ENCODE assay signal across 15 cellular contexts in the genomic region with DNA sequence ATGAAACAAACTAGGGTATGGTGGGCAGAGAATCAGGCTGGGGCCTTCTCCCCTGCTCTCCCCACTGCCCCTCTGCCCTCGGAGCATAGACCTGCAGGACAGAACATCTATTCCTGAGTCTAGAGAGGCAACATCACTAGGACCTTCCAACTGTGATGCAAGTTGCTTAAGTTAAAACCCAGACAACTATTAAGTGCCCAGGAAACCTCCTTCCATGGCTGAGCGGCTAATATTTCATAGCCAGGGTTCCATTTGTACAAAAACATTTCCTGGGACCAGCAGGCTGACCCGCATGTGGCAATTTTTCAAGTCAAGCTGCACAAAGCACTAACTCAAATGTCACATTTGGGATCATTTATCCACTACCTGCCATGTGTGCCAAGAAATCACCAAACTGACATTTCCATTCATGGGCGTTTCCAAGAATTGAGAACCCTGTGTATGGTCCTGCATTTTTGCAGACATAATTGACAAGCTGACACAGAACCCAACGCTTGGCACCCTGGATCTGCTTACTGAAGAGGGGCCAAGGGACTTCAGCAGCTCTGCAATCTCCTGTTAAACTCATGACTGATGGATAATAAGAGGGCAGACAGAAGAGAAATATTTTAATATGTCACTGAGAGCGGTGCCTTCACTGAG. TPM values are rescaled to one million over a fixed set of nuclear protein-coding genes. Genes with fewer than 3 reads are reported as not detected.
A peak's percentile ranks its signal among the peaks of the same experiment; 100 is the strongest.
DNase-seq lines count a peak whose midpoint lies in the region; ATAC-seq and TF ChIP-seq lines count a peak whose summit lies in the region.
"Had no signal": no experiment of that assay in that cellular context is flagged by ENCODE, and none has a peak within 500 bp of the region (broad histone marks: within the 10 kb centered on the region; RNA-seq: fewer than 3 reads in every experiment).

No MANE protein-coding gene starts in this region.

- H3K27ac ChIP-seq in SK-N-SH (ENCODE audit: low read depth in 2 of 2, low read length in 1 of 2): no peak overlapping the region
- no peak overlapping the region for H3K27ac ChIP-seq in mesendoderm (ENCODE audit: low read depth, low read length)
- H3K27ac ChIP-seq in aorta (ENCODE audit: low read depth in 1 of 2, low read length in 2 of 2): peak overlapping the region; percentile 15 to 50
- H3K27ac ChIP-seq: 22Rv1 had no signal

- no peak overlapping the region for H4K8ac ChIP-seq in mesendoderm (ENCODE audit: low read depth, low read length)

- peaks cover 6% of the 10 kb centered on the region for H3K4me1 Mint-ChIP-seq in stimulated activated effector memory CD8-positive, alpha-beta T cell treated with anti-CD3 and anti-CD28 coated beads, Interleukin-12 subunit alpha, Interleukin-12 subunit beta, amount 100 ng/mL, for 72 hours
- H3K4me1 Mint-ChIP-seq: CD4-positive, CD25-positive, alpha-beta regulatory T cell had no signal

- no peak for TF ChIP-seq CTCF in SK-N-SH (IDR thresholded peaks at IDR 0.05)

- H4K20me1 ChIP-seq in SK-N-SH (ENCODE audit: insufficient read depth): no peaks in the 10 kb centered on the region

- POLR2A ChIA-PET in SK-N-SH (lab: Yijun Ruan, JAX): no interaction called here

- peak overlapping the region; percentile 22 for H3K27ac Mint-ChIP-seq in stimulated activated effector memory CD8-positive, alpha-beta T cell treated with anti-CD3 and anti-CD28 coated beads, Interleukin-12 subunit alpha, Interleukin-12 subunit beta, amount 100 ng/mL, for 72 hours
- H3K27ac Mint-ChIP-seq: CD4-positive, CD25-positive, alpha-beta regulatory T cell had no signal

- H3K4me3 ChIP-seq in SK-N-SH (ENCODE audit: low read depth in 2 of 2, low read length in 1 of 2): no peak overlapping the region
- H3K4me3 ChIP-seq in mesendoderm (ENCODE audit: low read length): no peak overlapping the region
- H3K4me3 ChIP-seq in aorta (ENCODE audit: low read length in 2 of 2): no peak overlapping the region
- H3K4me3 ChIP-seq: BLaER1 treated with 17β-estradiol and CSF1 and Interleukin-3, amounts not matched to agents 10 nM and 100 nM had no signal

- 88% methylated on average over 6 of the region's 6 CpGs for WGBS in SK-N-SH (ENCODE audit: low lambda C conversion rate)
- no CpG with 5 or more reads among the region's 6 CpGs for WGBS in mesendoderm (ENCODE audit: extremely low coverage, insufficient coverage, low lambda C conversion rate)
- 20 to 31% methylated on average over 6 of the region's 6 CpGs for WGBS in aorta, 2 donors

- H3K36me3 ChIP-seq in SK-N-SH (replicated peaks in 1 of 2; ENCODE audit: control insufficient read depth in 1 of 2, insufficient read depth in 2 of 2, low read length in 1 of 2): peaks cover 7 to 25% of the 10 kb centered on the region in 2 experiments
- H3K36me3 ChIP-seq in mesendoderm (ENCODE audit: control insufficient read depth, insufficient read depth, low read length): peaks cover 2% of the 10 kb centered on the region
- H3K36me3 ChIP-seq in aorta (ENCODE audit: control insufficient read depth in 1 of 2, insufficient read depth in 2 of 2, low read length in 1 of 2): no peaks in the 10 kb centered on the region

- no peak overlapping the region for H3K9ac ChIP-seq in SK-N-SH
- no peak overlapping the region for H3K9ac ChIP-seq in mesendoderm (ENCODE audit: low read length)
- H3K9ac ChIP-seq: BLaER1 treated with 17β-estradiol and CSF1 and Interleukin-3, amounts not matched to agents 10 nM and 100 nM had no signal

- H4K5ac ChIP-seq in mesendoderm (ENCODE audit: low read length): no peak overlapping the region

- H3K23ac ChIP-seq in mesendoderm (ENCODE audit: low read length): no peak overlapping the region

- no peak overlapping the region for H2AFZ ChIP-seq in SK-N-SH (ENCODE audit: low read depth)

- no peak overlapping the region for H2AK5ac ChIP-seq in mesendoderm (ENCODE audit: low read length)

- no peak overlapping the region for H3K4me3 Mint-ChIP-seq in stimulated activated effector memory CD8-positive, alpha-beta T cell treated with anti-CD3 and anti-CD28 coated beads, Interleukin-12 subunit alpha, Interleukin-12 subunit beta, amount 100 ng/mL, for 72 hours
- H3K4me3 Mint-ChIP-seq: CD4-positive, CD25-positive, alpha-beta regulatory T cell had no signal

- H3K9me3 ChIP-seq in SK-N-SH (no peaks in the 10 kb centered on the region), aorta (ENCODE audit: control insufficient read depth, low read length) (no peaks in the 10 kb centered on the region)

- peaks cover 3% of the 10 kb centered on the region for H3K79me1 ChIP-seq in mesendoderm (ENCODE audit: low read length)

- TF ChIP-seq RAD21 in SK-N-SH (IDR thresholded peaks at IDR 0.05; ENCODE audit: low read length): no peak

- H3K4me2 ChIP-seq in SK-N-SH (no peak overlapping the region), mesendoderm (ENCODE audit: low read length) (no peak overlapping the region)

- intact Hi-C loops in aorta (cut with DNase I): loop anchor here in 1 of 2 donors (10.0 kb wide), 1 partner anchor 56 kb away; no protein-coding TSS in a partner anchor

- no peak overlapping the region for H2BK120ac ChIP-seq in mesendoderm (ENCODE audit: low read depth, low read length)

- H2BK15ac ChIP-seq in mesendoderm (replicated peaks; ENCODE audit: low read depth): no peak overlapping the region

- TF ChIP-seq EP300 in SK-N-SH (IDR thresholded peaks at IDR 0.05; ENCODE audit: borderline replicate concordance in 1 of 2, low read depth in 1 of 2, low read length in 1 of 2): no peak

- H2BK5ac ChIP-seq in mesendoderm (ENCODE audit: low read length): no peak overlapping the region

- peaks cover 16% of the 10 kb centered on the region for H3F3A ChIP-seq in SK-N-SH (replicated peaks; ENCODE audit: insufficient read depth)

- no peak overlapping the region for H3K4ac ChIP-seq in mesendoderm (ENCODE audit: low read depth, low read length)

- no peaks in the 10 kb centered on the region for H3K9me2 ChIP-seq in SK-N-SH

- DNase-seq in SK-N-SH (no peak), mesendoderm (no peak), aorta (no peak), AG20443 (ENCODE audit: low spot score) (no peak)
- DNase-seq in stimulated activated effector memory CD8-positive, alpha-beta T cell treated with anti-CD3 and anti-CD28 coated beads, Interleukin-12 subunit alpha, Interleukin-12 subunit beta, amount 100 ng/mL, for 72 hours (ENCODE audit: low spot score in 2 of 2): no peak
- no peak for DNase-seq in activated CD8-positive, alpha-beta memory T cell treated with anti-CD3 and anti-CD28 coated beads, Interleukin-2, amount 50 U/mL, for 48 hours
- DNase-seq: Calu3; CD4-positive, CD25-positive, alpha-beta regulatory T cell; DMS 273 treated with DMSO at 0.1 percent for 48 hours had no signal

- ATAC-seq in SK-N-SH treated with all-trans-retinoic acid at 6 μM for 48 hours: no peak
- ATAC-seq in stimulated activated effector memory CD8-positive, alpha-beta T cell treated with anti-CD3 and anti-CD28 coated beads, Interleukin-12 subunit alpha, Interleukin-12 subunit beta, amount 100 ng/mL, for 72 hours: no peak
- no peak for ATAC-seq in aorta (ENCODE audit: low FRiP score)
- no peak for ATAC-seq in HG02678 (IDR thresholded peaks at IDR 0.05; ENCODE audit: unreplicated experiment)
- ATAC-seq: HCT116, HepG2 had no signal

- H3K4me1 ChIP-seq in SK-N-SH (ENCODE audit: control insufficient read depth in 1 of 2, insufficient read depth in 2 of 2, low read depth in 1 of 2, low read length in 1 of 2) (peaks cover 3 to 20% of the 10 kb centered on the region in 2 experiments; a peak in 3 of 4 replicates), mesendoderm (ENCODE audit: control insufficient read depth, low read depth, low read length) (peaks cover 3% of the 10 kb centered on the region), aorta (ENCODE audit: control insufficient read depth in 1 of 2, insufficient read depth in 2 of 2, low read length in 2 of 2) (peaks cover 0 to 7% of the 10 kb centered on the region in 2 donors)

- peaks cover 18% of the 10 kb centered on the region for H3K36me3 Mint-ChIP-seq in stimulated activated effector memory CD8-positive, alpha-beta T cell treated with anti-CD3 and anti-CD28 coated beads, Interleukin-12 subunit alpha, Interleukin-12 subunit beta, amount 100 ng/mL, for 72 hours

- CTCF ChIA-PET in SK-N-SH (lab: Yijun Ruan, JAX): no interaction called here

- H3K9me3 Mint-ChIP-seq in stimulated activated effector memory CD8-positive, alpha-beta T cell treated with anti-CD3 and anti-CD28 coated beads, Interleukin-12 subunit alpha, Interleukin-12 subunit beta, amount 100 ng/mL, for 72 hours: no peaks in the 10 kb centered on the region
- H3K9me3 Mint-ChIP-seq: CD4-positive, CD25-positive, alpha-beta regulatory T cell had no signal

- no peak overlapping the region for H3K18ac ChIP-seq in mesendoderm (ENCODE audit: low read length)

- peaks cover 33% of the 10 kb centered on the region; the same call in 1 of the 2 replicates for H3K79me2 ChIP-seq in SK-N-SH (ENCODE audit: insufficient read depth)
- no peaks in the 10 kb centered on the region for H3K79me2 ChIP-seq in mesendoderm (ENCODE audit: control insufficient read depth, insufficient read depth, low read length)

- H3K27me3 ChIP-seq in SK-N-SH (ENCODE audit: insufficient read depth) (no peaks in the 10 kb centered on the region), mesendoderm (ENCODE audit: insufficient read depth, low read length, poor library complexity) (no peaks in the 10 kb centered on the region), aorta (ENCODE audit: control insufficient read depth in 1 of 2, insufficient read depth in 2 of 2, low read length in 1 of 2) (no peaks in the 10 kb centered on the region)
- H3K27me3 ChIP-seq: BLaER1 treated with 17β-estradiol and CSF1 and Interleukin-3, amounts not matched to agents 10 nM and 100 nM had no signal

- H3K56ac ChIP-seq in mesendoderm (ENCODE audit: low read length): peak overlapping the region; percentile 58

TF ChIP-seq in SK-N-SH, 30 proteins besides CTCF, POLR2A, EP300 and RAD21 (continues in another document):
- no peak for TF ChIP-seq TCF12 (IDR thresholded peaks at IDR 0.05)

TF ChIP-seq in SK-N-SH treated with all-trans-retinoic acid at 6 μM for 48 hours, 23 proteins besides CTCF, POLR2A, EP300 and RAD21 (continues in another document):
- TF ChIP-seq ISL1 (CRISPR knock-in tag; IDR thresholded peaks at IDR 0.05) (no peak), OSR1 (CRISPR knock-in tag; IDR thresholded peaks at IDR 0.05) (no peak), ZFP30 (CRISPR knock-in tag; IDR thresholded peaks at IDR 0.05) (no peak)

RNA-seq across cellular contexts. Expression of gene NT5DC3, which starts 32.7 kb away (rescaled TPM):
- polyA plus RNA-seq in SK-N-SH (2012; rRNA removed) (11.0 and 12.5 TPM in 2 replicates), aorta (10 to 100 TPM in 1 of 2 donors, 1 to 10 TPM in 1; 3.6 to 24.3 TPM)
- 11.2 and 11.3 TPM in 2 replicates for polyA plus RNA-seq in SK-N-SH (2012; cell fraction: cytosol; rRNA removed)
- polyA plus RNA-seq in SK-N-SH (2012; cell fraction: nucleus; rRNA removed): 20.5 and 29.5 TPM in 2 replicates
- 3.4 TPM for polyA plus RNA-seq in mesendoderm (2013, experiment 1 of 2)
- polyA plus RNA-seq in mesendoderm (2013, experiment 2 of 2): 3.0 TPM
- total RNA-seq in aorta: 100 to 1,000 TPM in 1 of 2 donors, 10 to 100 TPM in 1; 28.1 to 104 TPM

Comparison
In these comparisons a context has a peak if more than half of its experiments do, and no peak if none do; other contexts are left out.
1. H3K27ac ChIP-seq: peak in aorta (2 of 2); none in SK-N-SH (0 of 2) and mesendoderm (single experiment).